ENCODE assay signal across 10 cellular contexts in the genomic region with DNA sequence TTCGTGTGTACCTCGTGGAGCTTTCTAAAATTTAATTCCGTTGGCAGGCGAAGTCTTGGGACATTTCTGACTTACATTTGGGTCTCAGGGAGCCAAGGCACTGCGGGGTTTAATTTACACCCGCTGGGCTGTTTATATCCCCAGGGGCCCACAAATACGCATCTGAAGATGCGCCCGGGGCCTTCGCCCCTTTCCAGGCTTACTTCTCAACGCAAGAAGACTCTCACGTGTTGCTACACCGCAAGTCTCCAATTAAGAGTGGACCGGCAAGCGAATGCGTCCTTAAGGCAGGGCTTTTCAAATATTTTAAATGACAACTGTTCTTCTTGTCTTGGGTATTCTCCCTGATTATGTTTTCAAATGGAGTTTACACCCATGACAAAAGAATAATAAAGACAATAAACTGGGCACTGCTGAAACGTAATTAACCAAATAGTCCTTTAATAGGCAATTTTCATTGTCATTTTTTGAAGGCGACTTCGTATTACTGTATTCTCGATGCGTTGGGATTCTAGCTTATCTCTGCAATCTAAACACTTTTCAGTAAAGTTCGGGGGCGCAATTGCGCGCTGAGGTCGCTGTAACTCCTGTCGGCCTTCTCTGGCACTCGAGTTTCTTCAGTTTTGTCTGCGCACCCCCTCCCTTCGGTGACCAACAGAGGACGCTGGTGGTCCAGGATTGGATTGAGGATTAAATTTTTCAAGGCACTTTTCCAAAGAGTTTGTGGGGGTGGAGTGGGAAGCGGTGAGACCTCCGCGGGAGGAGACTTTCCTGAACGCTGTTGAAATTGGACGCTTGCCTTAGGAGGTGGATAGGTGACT. TPM values are rescaled to one million over a fixed set of nuclear protein-coding genes. Genes with fewer than 3 reads are reported as not detected.
A peak's percentile ranks its signal among the peaks of the same experiment; 100 is the strongest.
DNase-seq lines count a peak whose midpoint lies in the region; ATAC-seq, FAIRE-seq and TF ChIP-seq lines count a peak whose summit lies in the region.
"Had no signal": no experiment of that assay in that cellular context is flagged by ENCODE, and none has a peak within 500 bp of the region (broad histone marks: within the 10 kb centered on the region; RNA-seq: fewer than 3 reads in every experiment).

No MANE protein-coding gene starts in this region.

- peaks cover 18% of the 10 kb centered on the region for H3K27me3 ChIP-seq in bronchial epithelial cell (ENCODE audit: control insufficient read depth, insufficient read depth, low read length)
- peaks cover 16% of the 10 kb centered on the region for H3K27me3 ChIP-seq in kidney epithelial cell (ENCODE audit: control insufficient read depth, insufficient read depth, low read length)

- no peak for ATAC-seq in GM19324 (IDR thresholded peaks at IDR 0.05; ENCODE audit: low FRiP score, unreplicated experiment)

- TF ChIP-seq CTCF in bronchial epithelial cell (IDR thresholded peaks at IDR 0.05; ENCODE audit: insufficient read depth, low read length, severe bottlenecking) = peak; percentile 81
- TF ChIP-seq CTCF in kidney epithelial cell (IDR thresholded peaks at IDR 0.05; ENCODE audit: insufficient read depth, low read length, poor library complexity, severe bottlenecking) = peak; percentile 99

- DNase-seq in stimulated activated CD4-positive, alpha-beta T cell treated with anti-CD3 and anti-CD28 coated beads, Interleukin-15, amount 100 ng/mL, for 24 hours = peak; percentile 30
- no peak for DNase-seq in stimulated activated CD4-positive, alpha-beta T cell treated with anti-CD3 and anti-CD28 coated beads, Interleukin-12 subunit alpha, Interleukin-12 subunit beta, amount 100 ng/mL, for 4 hours
- DNase-seq in NCI-H82 (lab: John Stamatoyannopoulos, UW) = peak; percentile 80
- peak; percentile 54 for DNase-seq in bronchial epithelial cell (ENCODE audit: low read depth)
- DNase-seq in kidney epithelial cell (ENCODE audit: low read depth) = no peak
- DNase-seq in stromal cell of bone marrow (ENCODE audit: low read depth) = peak; percentile 65
- no peak for DNase-seq in GOT3 (lab: John Stamatoyannopoulos, UW)

- H3K36me3 ChIP-seq in bronchial epithelial cell (ENCODE audit: control insufficient read depth, insufficient read depth, low read length) = no peaks in the 10 kb centered on the region
- H3K36me3 ChIP-seq in kidney epithelial cell (ENCODE audit: control insufficient read depth, insufficient read depth, low read length) = no peaks in the 10 kb centered on the region
- H3K36me3 ChIP-seq: HAP-1 had no signal

- H3K4me3 ChIP-seq in bronchial epithelial cell (ENCODE audit: low read depth, low read length) = no peak overlapping the region
- H3K4me3 ChIP-seq in kidney epithelial cell (ENCODE audit: low read depth, low read length) = peak overlapping the region; percentile 46
- H3K4me3 ChIP-seq: HAP-1 had no signal

- FAIRE-seq in bronchial epithelial cell (lab: Jason Lieb, UNC) = no peak

RNA-seq across cellular contexts. Expression of gene IGFBP3, which starts 0.8 kb away (rescaled TPM):
- total RNA-seq in bronchial epithelial cell (7.8 and 12.1 TPM in 2 replicates), kidney epithelial cell (152 and 162 TPM in 2 replicates)

RNA-seq across cellular contexts. Expression of gene IGFBP1, which starts 33.6 kb away (rescaled TPM):
- under 0.01 and 0.13 TPM in 2 replicates for total RNA-seq in bronchial epithelial cell
- total RNA-seq in kidney epithelial cell = 8.1 and 13.5 TPM in 2 replicates
- total RNA-seq: mononuclear cell had no signal

RNA-seq across cellular contexts. Expression of gene CCDC201, which starts 49.0 kb away (rescaled TPM):
- total RNA-seq in bronchial epithelial cell = under 0.01 TPM in 1 of 2 replicates, not detected in the other
- total RNA-seq in kidney epithelial cell = not detected in 2 replicates
- total RNA-seq: mononuclear cell had no signal

Comparison
In these comparisons a context has a peak if more than half of its experiments do, and no peak if none do; other contexts are left out.
1. DNase-seq: peak in stimulated activated CD4-positive, alpha-beta T cell treated with anti-CD3 and anti-CD28 coated beads, Interleukin-15, amount 100 ng/mL, for 24 hours (single experiment), NCI-H82 (single experiment), bronchial epithelial cell (single experiment) and stromal cell of bone marrow (single experiment); none in stimulated activated CD4-positive, alpha-beta T cell treated with anti-CD3 and anti-CD28 coated beads, Interleukin-12 subunit alpha, Interleukin-12 subunit beta, amount 100 ng/mL, for 4 hours (single experiment), kidney epithelial cell (single experiment) and GOT3 (single experiment).
2. RNA of gene IGFBP3, which starts 0.8 kb away (total RNA-seq): 152 to 162 TPM in kidney epithelial cell; 7.8 to 12.1 TPM in bronchial epithelial cell; every median in the first group is over 10 times any median in the second.